10 cellular contexts compared by ENCODE assay signal in genomic region chr1:160629286-160630210, GRCh38. TPM values are rescaled to one million over a fixed set of nuclear protein-coding genes. Genes with fewer than 3 reads are reported as not detected.
A peak's percentile ranks its signal among the peaks of the same experiment; 100 is the strongest.
DNase-seq lines count a peak whose midpoint lies in the region; ATAC-seq, FAIRE-seq and TF ChIP-seq lines count a peak whose summit lies in the region.
"Had no signal": no experiment of that assay in that cellular context is flagged by ENCODE, and none has a peak within 500 bp of the region (broad histone marks: within the 10 kb centered on the region; RNA-seq: fewer than 3 reads in every experiment).

No MANE protein-coding gene starts in this region.

- H3K4me1 Mint-ChIP-seq in activated CD4-positive, alpha-beta T cell treated with anti-CD3 and anti-CD28 coated beads for 36 hours, result peaks cover 97% of the 10 kb centered on the region

- peak; percentile 22 for ATAC-seq in activated CD4-positive, alpha-beta T cell treated with anti-CD3 and anti-CD28 coated beads for 36 hours
- no peak for ATAC-seq in HG03039 (IDR thresholded peaks at IDR 0.05; ENCODE audit: unreplicated experiment)

- POLR2A ChIA-PET in activated CD4-positive, alpha-beta T cell treated with anti-CD3 and anti-CD28 coated beads for 36 hours (lab: Charles Lee), result interaction anchor here (0.9 to 2.4 kb wide), 4 partner anchors 11 to 169 kb away, joined by 3 to 13 read pairs (median 6); partner anchors contain the start of gene SLAMF1

- CTCF ChIA-PET in activated CD4-positive, alpha-beta T cell treated with anti-CD3 and anti-CD28 coated beads for 36 hours (lab: Charles Lee), result interaction anchor here (0.6 to 4.6 kb wide), 11 partner anchors 10 to 171 kb away, joined by 3 to 48 read pairs (median 4); partner anchors contain the start of gene SLAMF1

- TF ChIP-seq POLR2A in GM12892 (IDR thresholded peaks at IDR 0.05; ENCODE audit: low read depth, low read length), result no peak; the same call in 1 of the 2 replicates

- H3K36me3 Mint-ChIP-seq in activated CD4-positive, alpha-beta T cell treated with anti-CD3 and anti-CD28 coated beads for 36 hours (ENCODE audit: low read depth), result peaks cover 88% of the 10 kb centered on the region

- FAIRE-seq in GM12892 (lab: Jason Lieb, UNC), result peak; percentile 58

- H3K4me3 ChIP-seq in skin epidermis (no peak overlapping the region), H7 (ENCODE audit: insufficient read depth, low read depth, low read length) (no peak overlapping the region)

- H3K36me3 ChIP-seq in H7 (replicated peaks; ENCODE audit: control insufficient read depth, insufficient read depth, low read length), result no peaks in the 10 kb centered on the region

- peak overlapping the region; percentile 99 for H3K27ac Mint-ChIP-seq in activated CD4-positive, alpha-beta T cell treated with anti-CD3 and anti-CD28 coated beads for 36 hours

- intact Hi-C loops in activated CD4-positive, alpha-beta T cell treated with anti-CD3 and anti-CD28 coated beads for 36 hours (cut with DNase I, micrococcal nuclease), result loop anchor here in 1 of 2 experiments (1.0 to 5.0 kb wide), 4 partner anchors 9 to 367 kb away; partner anchors contain the start of genes DCAF8 and LY9

- H3K9me3 Mint-ChIP-seq in activated CD4-positive, alpha-beta T cell treated with anti-CD3 and anti-CD28 coated beads for 36 hours (ENCODE audit: low read depth), result no peaks in the 10 kb centered on the region

- no peak for DNase-seq in GM12892 (ENCODE audit: insufficient read length)
- peak; percentile 83 for DNase-seq in activated CD4-positive, alpha-beta T cell treated with anti-CD3 and anti-CD28 coated beads for 36 hours
- peak; percentile 55 for DNase-seq in effector CD8-positive, alpha-beta T cell (lab: John Stamatoyannopoulos, UW)
- no peak for DNase-seq in H7
- no peak for DNase-seq in NCI-H526 (lab: John Stamatoyannopoulos, UW)
- DNase-seq in kidney glomerular epithelial cell (lab: John Stamatoyannopoulos, UW), result no peak

- peak overlapping the region; percentile 65 for H3K4me3 Mint-ChIP-seq in activated CD4-positive, alpha-beta T cell treated with anti-CD3 and anti-CD28 coated beads for 36 hours

- no peaks in the 10 kb centered on the region for H3K27me3 ChIP-seq in H7 (ENCODE audit: control insufficient read depth, insufficient read depth, low read length)

- peak overlapping the region in 12 of 21 experiments; percentile 1 to 84 (median 66) for H3K27ac ChIP-seq in skin epidermis

- H3K27me3 Mint-ChIP-seq in activated CD4-positive, alpha-beta T cell treated with anti-CD3 and anti-CD28 coated beads for 36 hours, result no peaks in the 10 kb centered on the region

RNA-seq across cellular contexts. Expression of gene SLAMF1, which starts 17.3 kb away (rescaled TPM):
- 244 TPM for polyA plus RNA-seq in GM12892 (2012; ENCODE audit: missing spikeins)
- 100 to 1,000 TPM; 103 to 108 TPM for total RNA-seq in activated CD4-positive, alpha-beta T cell treated with anti-CD3 and anti-CD28 coated beads for 36 hours
- total RNA-seq in H7 (2014; rRNA removed; shearing (Covaris generic)), result not detected in 2 replicates
- total RNA-seq: Daoy, lung microvascular endothelial cell had no signal

RNA-seq across cellular contexts. Expression of gene CD84, which starts 50.3 kb away (rescaled TPM):
- polyA plus RNA-seq in GM12892 (2012; ENCODE audit: missing spikeins), result 18.7 TPM
- 10 to 100 TPM; 14.8 to 17.8 TPM for total RNA-seq in activated CD4-positive, alpha-beta T cell treated with anti-CD3 and anti-CD28 coated beads for 36 hours
- not detected in 2 replicates for total RNA-seq in H7 (2014; rRNA removed; shearing (Covaris generic))
- total RNA-seq: Daoy, lung microvascular endothelial cell had no signal

Comparison
In these comparisons a context has a peak if more than half of its experiments do, and no peak if none do; other contexts are left out.
1. DNase-seq: peak in activated CD4-positive, alpha-beta T cell treated with anti-CD3 and anti-CD28 coated beads for 36 hours (single experiment) and effector CD8-positive, alpha-beta T cell (single experiment); none in GM12892 (single experiment), H7 (single experiment), NCI-H526 (0 of 2) and kidney glomerular epithelial cell (single experiment).
2. RNA of gene SLAMF1, which starts 17.3 kb away (total RNA-seq): 103 to 108 TPM in activated CD4-positive, alpha-beta T cell treated with anti-CD3 and anti-CD28 coated beads for 36 hours; not detected in H7; every median in the first group is over 100 times any median in the second.
3. RNA of gene CD84, which starts 50.3 kb away (total RNA-seq): 14.8 to 17.8 TPM in activated CD4-positive, alpha-beta T cell treated with anti-CD3 and anti-CD28 coated beads for 36 hours; not detected in H7; every median in the first group is over 10 times any median in the second.